In the genomic region with DNA sequence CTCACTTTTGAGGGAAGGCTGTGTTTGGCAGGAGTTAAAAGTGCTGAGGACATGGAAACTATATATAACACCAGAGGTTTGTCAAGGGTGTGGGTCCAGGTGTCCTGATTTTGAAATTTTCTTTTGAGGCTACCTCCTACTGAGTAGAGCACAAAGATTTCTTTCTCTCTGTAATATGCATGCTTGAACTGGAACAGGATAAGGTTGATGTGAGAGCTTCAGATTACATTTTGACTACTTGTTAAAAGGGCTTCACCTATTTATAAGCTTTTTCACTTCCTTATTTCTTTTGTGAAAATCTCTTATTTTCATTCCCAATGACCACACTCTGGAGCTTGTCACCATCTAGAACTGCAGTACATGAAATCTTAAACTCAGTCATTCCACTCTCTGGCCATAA, we compare ENCODE assay signal across 10 cellular contexts.
DNase-seq lines count a peak whose midpoint lies in the region; ATAC-seq and TF ChIP-seq lines count a peak whose summit lies in the region.
"Had no signal": no experiment of that assay in that cellular context is flagged by ENCODE, and none has a peak within 500 bp of the region (broad histone marks: within the 10 kb centered on the region; RNA-seq: fewer than 3 reads in every experiment).

No MANE protein-coding gene starts in this region.

- H3K36me3 Mint-ChIP-seq in T-helper 2 cell treated with Interferon-gamma antibody and Interleukin-4, amounts not matched to agents 5 μg/mL and 100 μg/mL, for 36 hours (ENCODE audit: low read depth) = no peaks in the 10 kb centered on the region

- peak; percentile 73 for ATAC-seq in GM19372 (IDR thresholded peaks at IDR 0.05; ENCODE audit: low read depth, unreplicated experiment)
- peak; percentile 80 for ATAC-seq in HG02759 (IDR thresholded peaks at IDR 0.05; ENCODE audit: unreplicated experiment)
- ATAC-seq in HG03442 (IDR thresholded peaks at IDR 0.05; ENCODE audit: unreplicated experiment) = peak; percentile 91

- H3K4me3 Mint-ChIP-seq in T-helper 2 cell treated with Interferon-gamma antibody and Interleukin-4, amounts not matched to agents 5 μg/mL and 100 μg/mL, for 36 hours = no peak overlapping the region

- DNase-seq in GM12865 (ENCODE audit: low read depth) (peak; percentile 67), T-helper 1 cell (no peak), NCI-H446 treated with DMSO at 0.1 percent for 48 hours (lab: John Stamatoyannopoulos, UW) (no peak), NCI-H1092 treated with DMSO at 0.1 percent for 48 hours (lab: John Stamatoyannopoulos, UW) (no peak)
- no peak for DNase-seq in T-helper 2 cell treated with Interferon-gamma antibody and Interleukin-4, amounts not matched to agents 5 μg/mL and 100 μg/mL, for 36 hours (ENCODE audit: low spot score)
- DNase-seq: kidney, NCI-H1105 had no signal

- H3K4me3 ChIP-seq in GM12865 (ENCODE audit: low read depth, low read length) = no peak overlapping the region

- peaks cover 9% of the 10 kb centered on the region for H3K27me3 Mint-ChIP-seq in T-helper 2 cell treated with Interferon-gamma antibody and Interleukin-4, amounts not matched to agents 5 μg/mL and 100 μg/mL, for 36 hours (ENCODE audit: low read depth)

- no peak for TF ChIP-seq CTCF in GM12865 (IDR thresholded peaks at IDR 0.05; ENCODE audit: insufficient read depth, low read depth, low read length, missing control alignments)

- H3K27ac Mint-ChIP-seq in T-helper 2 cell treated with Interferon-gamma antibody and Interleukin-4, amounts not matched to agents 5 μg/mL and 100 μg/mL, for 36 hours = no peak overlapping the region

- H3K9me3 Mint-ChIP-seq in T-helper 2 cell treated with Interferon-gamma antibody and Interleukin-4, amounts not matched to agents 5 μg/mL and 100 μg/mL, for 36 hours = no peaks in the 10 kb centered on the region

- peaks cover 14% of the 10 kb centered on the region for H3K4me1 Mint-ChIP-seq in T-helper 2 cell treated with Interferon-gamma antibody and Interleukin-4, amounts not matched to agents 5 μg/mL and 100 μg/mL, for 36 hours (ENCODE audit: low read depth)
